Comparison of ENCODE assay signal across 11 cellular contexts in the genomic region with DNA sequence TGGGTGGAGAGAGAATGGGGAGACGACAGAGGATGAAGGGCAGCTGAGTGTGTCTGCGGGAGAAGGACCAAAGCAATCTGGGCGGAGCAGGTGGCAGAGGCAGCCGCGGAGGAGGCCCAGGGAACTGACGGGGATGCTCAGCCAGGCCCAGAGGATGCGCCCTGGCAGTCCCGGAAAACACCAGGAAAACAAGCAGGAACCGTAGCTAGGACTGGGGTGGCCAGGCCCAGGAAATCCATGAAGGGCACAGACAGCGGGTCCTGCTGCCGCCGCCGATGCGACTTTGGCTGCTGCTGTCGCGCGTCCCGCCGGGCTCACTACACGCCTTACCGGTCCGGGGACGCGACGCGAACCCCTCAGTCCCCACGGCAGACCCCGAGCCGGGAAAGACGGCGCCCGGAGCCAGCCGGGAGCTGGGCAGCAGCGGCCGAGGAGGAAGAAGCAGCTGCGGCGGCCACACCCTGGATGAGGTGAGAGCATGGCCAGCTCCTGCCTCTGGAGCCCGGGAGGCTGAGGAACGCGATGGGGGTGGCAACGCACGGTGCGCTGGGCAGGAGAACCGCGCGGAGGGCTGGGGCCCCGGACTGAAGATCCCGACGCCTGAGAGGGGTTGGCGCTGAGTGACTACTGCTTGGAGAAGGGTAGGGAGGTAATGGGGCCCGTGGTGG. TPM values are rescaled to one million over a fixed set of nuclear protein-coding genes. Genes with fewer than 3 reads are reported as not detected.
A peak's percentile ranks its signal among the peaks of the same experiment; 100 is the strongest.
DNase-seq lines count a peak whose midpoint lies in the region; ATAC-seq and TF ChIP-seq lines count a peak whose summit lies in the region.
"Not testable (repeated sequence)": the region's sequence is repeated elsewhere in the genome, so short reads cannot be mapped to it uniquely, and the experiment has no call there.
"Had no signal": no experiment of that assay in that cellular context is flagged by ENCODE, and none has a peak within 500 bp of the region (broad histone marks: within the 10 kb centered on the region; RNA-seq: fewer than 3 reads in every experiment).

No MANE protein-coding gene starts in this region.

- not testable (repeated sequence) for TF ChIP-seq CTCF in Panc1 (IDR thresholded peaks at IDR 0.05); heart left ventricle (IDR thresholded peaks at IDR 0.05); gastrocnemius medialis (IDR thresholded peaks at IDR 0.05 in 4 of 5, conservative IDR thresholded peaks at IDR 0.05 in 1 of 5)

- not testable (repeated sequence) for H3K27me3 Mint-ChIP-seq in activated CD8-positive, alpha-beta T cell treated with anti-CD3 and anti-CD28 coated beads, Interleukin-2, amount 10 ng/mL, durations not matched to agents 7 days and 5 days (ENCODE audit: low read depth); activated naive CD8-positive, alpha-beta T cell treated with anti-CD3 and anti-CD28 coated beads, Interleukin-2, amount 10 ng/mL, durations not matched to agents 7 days and 5 days; naive thymus-derived CD4-positive, alpha-beta T cell

- TF ChIP-seq POLR2A in heart left ventricle (IDR thresholded peaks at IDR 0.05); gastrocnemius medialis (IDR thresholded peaks at IDR 0.05): not testable (repeated sequence)

- not testable (repeated sequence) for DNase-seq in Panc1 (ENCODE audit: low read depth, low spot score); activated CD8-positive, alpha-beta T cell treated with anti-CD3 and anti-CD28 coated beads, Interleukin-2, amount 10 ng/mL, durations not matched to agents 7 days and 5 days; activated naive CD8-positive, alpha-beta T cell treated with anti-CD3 and anti-CD28 coated beads, Interleukin-2, amount 10 ng/mL, durations not matched to agents 7 days and 5 days; heart left ventricle; left lobe of liver (ENCODE audit: low spot score); naive thymus-derived CD4-positive, alpha-beta T cell; gastrocnemius medialis

- H3K27me3 ChIP-seq in Panc1 (ENCODE audit: control insufficient read depth, insufficient read depth, low read length); heart left ventricle; naive thymus-derived CD4-positive, alpha-beta T cell (ENCODE audit: control insufficient read depth in 2 of 2, insufficient read depth in 2 of 2, low read length in 2 of 2); gastrocnemius medialis: not testable (repeated sequence)

- POLR2A ChIA-PET in Panc1 (lab: Charles Lee); activated CD8-positive, alpha-beta T cell treated with anti-CD3 and anti-CD28 coated beads, Interleukin-2, amount 10 ng/mL, durations not matched to agents 7 days and 5 days (lab: Charles Lee); activated naive CD8-positive, alpha-beta T cell treated with anti-CD3 and anti-CD28 coated beads, Interleukin-2, amount 10 ng/mL, durations not matched to agents 7 days and 5 days (lab: Charles Lee); naive thymus-derived CD4-positive, alpha-beta T cell (lab: Charles Lee): not testable (repeated sequence)

- ATAC-seq in Panc1 (peak; percentile 85), heart left ventricle (peak in 3 of 4 donors; percentile 45 to 57 (median 56)), left lobe of liver (peak; percentile 25), gastrocnemius medialis (peak; percentile 39 to 51)
- peak; percentile 60 for ATAC-seq in activated CD8-positive, alpha-beta T cell treated with anti-CD3 and anti-CD28 coated beads, Interleukin-2, amount 10 ng/mL, durations not matched to agents 7 days and 5 days
- ATAC-seq in activated naive CD8-positive, alpha-beta T cell treated with anti-CD3 and anti-CD28 coated beads, Interleukin-2, amount 10 ng/mL, durations not matched to agents 7 days and 5 days (ENCODE audit: low read depth) = peak; percentile 36
- peak; percentile 31 for ATAC-seq in naive thymus-derived CD4-positive, alpha-beta T cell

- H3K9me3 Mint-ChIP-seq in activated CD8-positive, alpha-beta T cell treated with anti-CD3 and anti-CD28 coated beads, Interleukin-2, amount 10 ng/mL, durations not matched to agents 7 days and 5 days (ENCODE audit: insufficient read depth); activated naive CD8-positive, alpha-beta T cell treated with anti-CD3 and anti-CD28 coated beads, Interleukin-2, amount 10 ng/mL, durations not matched to agents 7 days and 5 days; naive thymus-derived CD4-positive, alpha-beta T cell: not testable (repeated sequence)

- not testable (repeated sequence) for BruUV-seq in Panc1 (replicated peaks; lab: Mats Ljungman, UMichigan)

- not testable (repeated sequence) for H3K4me1 Mint-ChIP-seq in activated CD8-positive, alpha-beta T cell treated with anti-CD3 and anti-CD28 coated beads, Interleukin-2, amount 10 ng/mL, durations not matched to agents 7 days and 5 days (ENCODE audit: low read depth); activated naive CD8-positive, alpha-beta T cell treated with anti-CD3 and anti-CD28 coated beads, Interleukin-2, amount 10 ng/mL, durations not matched to agents 7 days and 5 days; naive thymus-derived CD4-positive, alpha-beta T cell

- in situ Hi-C loops in Panc1 (cut with HindIII; ENCODE audit: low pct_unique_long_range_greater_than_20kb, low sequenced_read_pairs); gastrocnemius medialis (cut with MboI; ENCODE audit: low sequenced_read_pairs in 4 of 4): not testable (repeated sequence)

- not testable (repeated sequence) for H3K4me1 ChIP-seq in Panc1 (ENCODE audit: control insufficient read depth, insufficient read depth, low read length); heart left ventricle; naive thymus-derived CD4-positive, alpha-beta T cell (ENCODE audit: control insufficient read depth in 2 of 2, insufficient read depth in 2 of 2, low read length in 2 of 2); gastrocnemius medialis

- H3K9me3 ChIP-seq in Panc1 (ENCODE audit: control insufficient read depth, insufficient read depth, low read depth, low read length); heart left ventricle; naive thymus-derived CD4-positive, alpha-beta T cell (ENCODE audit: control insufficient read depth in 2 of 3, low read length in 3 of 3); gastrocnemius medialis: not testable (repeated sequence)

- not testable (repeated sequence) for H3K4me3 Mint-ChIP-seq in activated CD8-positive, alpha-beta T cell treated with anti-CD3 and anti-CD28 coated beads, Interleukin-2, amount 10 ng/mL, durations not matched to agents 7 days and 5 days; activated naive CD8-positive, alpha-beta T cell treated with anti-CD3 and anti-CD28 coated beads, Interleukin-2, amount 10 ng/mL, durations not matched to agents 7 days and 5 days; naive thymus-derived CD4-positive, alpha-beta T cell

- not testable (repeated sequence) for H3K27ac Mint-ChIP-seq in activated CD8-positive, alpha-beta T cell treated with anti-CD3 and anti-CD28 coated beads, Interleukin-2, amount 10 ng/mL, durations not matched to agents 7 days and 5 days; activated naive CD8-positive, alpha-beta T cell treated with anti-CD3 and anti-CD28 coated beads, Interleukin-2, amount 10 ng/mL, durations not matched to agents 7 days and 5 days; naive thymus-derived CD4-positive, alpha-beta T cell

- H3K36me3 Mint-ChIP-seq in activated CD8-positive, alpha-beta T cell treated with anti-CD3 and anti-CD28 coated beads, Interleukin-2, amount 10 ng/mL, durations not matched to agents 7 days and 5 days (ENCODE audit: low read depth); activated naive CD8-positive, alpha-beta T cell treated with anti-CD3 and anti-CD28 coated beads, Interleukin-2, amount 10 ng/mL, durations not matched to agents 7 days and 5 days; naive thymus-derived CD4-positive, alpha-beta T cell: not testable (repeated sequence)

- H3K4me3 ChIP-seq in Panc1 (ENCODE audit: low read depth in 2 of 2, low read length in 2 of 2); heart left ventricle; naive thymus-derived CD4-positive, alpha-beta T cell (ENCODE audit: low read length); gastrocnemius medialis: not testable (repeated sequence)

- intact Hi-C loops in Panc1 (cut with micrococcal nuclease; ENCODE audit: unreplicated experiment); heart left ventricle (cut with DNase I); naive thymus-derived CD4-positive, alpha-beta T cell (cut with micrococcal nuclease); gastrocnemius medialis (cut with DNase I; ENCODE audit: low total_unique reads): not testable (repeated sequence)

- not testable (repeated sequence) for H3K27ac ChIP-seq in Panc1 (ENCODE audit: low read length); heart left ventricle; naive thymus-derived CD4-positive, alpha-beta T cell (ENCODE audit: low read depth, low read length); gastrocnemius medialis

- no CpG with 5 or more reads among the region's 51 CpGs for WGBS in heart left ventricle, 4 donors

- not testable (repeated sequence) for H3K36me3 ChIP-seq in Panc1 (ENCODE audit: control insufficient read depth, insufficient read depth, low read length); heart left ventricle; naive thymus-derived CD4-positive, alpha-beta T cell (ENCODE audit: control insufficient read depth in 2 of 3, insufficient read depth in 3 of 3, low read length in 3 of 3); gastrocnemius medialis

- CTCF ChIA-PET in Panc1 (lab: Charles Lee); activated CD8-positive, alpha-beta T cell treated with anti-CD3 and anti-CD28 coated beads, Interleukin-2, amount 10 ng/mL, durations not matched to agents 7 days and 5 days (lab: Charles Lee); naive thymus-derived CD4-positive, alpha-beta T cell (lab: Charles Lee): not testable (repeated sequence)

RNA-seq across cellular contexts. Expression of a gene that starts 35.8 kb away (rescaled TPM):
- 13.6 TPM for total RNA-seq in Panc1 (2021; ENCODE audit: unreplicated experiment)
- 9.6 TPM for polyA plus RNA-seq in Panc1 (2012; ENCODE audit: insufficient read length)
- 10 to 100 TPM; 21.5 to 22.3 TPM for total RNA-seq in activated CD8-positive, alpha-beta T cell treated with anti-CD3 and anti-CD28 coated beads, Interleukin-2, amount 10 ng/mL, durations not matched to agents 7 days and 5 days
- total RNA-seq in activated naive CD8-positive, alpha-beta T cell treated with anti-CD3 and anti-CD28 coated beads, Interleukin-2, amount 10 ng/mL, durations not matched to agents 7 days and 5 days = 10 to 100 TPM; 43.3 to 49.8 TPM
- total RNA-seq in heart left ventricle = 1,000 to 10,000 TPM; 1,299 to 2,892 (median 2,435) TPM
- polyA plus RNA-seq in heart left ventricle = 100 to 1,000 TPM; 614 to 835 TPM
- total RNA-seq in left lobe of liver = 138 TPM
- total RNA-seq in naive thymus-derived CD4-positive, alpha-beta T cell = 10 to 100 TPM; 37.0 to 73.9 (median 44.6) TPM
- polyA plus RNA-seq in naive thymus-derived CD4-positive, alpha-beta T cell = 10 to 100 TPM; 14.5 to 29.0 TPM
- total RNA-seq in gastrocnemius medialis = 1,000 to 10,000 TPM in 3 of 4 donors, 100 to 1,000 TPM in 1; 630 to 1,712 (median 1,308) TPM

RNA-seq across cellular contexts. Expression of a gene that starts 59.8 kb away (rescaled TPM):
- total RNA-seq in Panc1 (2021; ENCODE audit: unreplicated experiment) (0.59 TPM), heart left ventricle (100 to 1,000 TPM in 2 of 9 donors, 1 to 10 TPM in 1, under 1 TPM in 2, not detected in 4; 0.50 to 267 (median 1.4) TPM), left lobe of liver (0.33 TPM), gastrocnemius medialis (100 to 1,000 TPM in 1 of 4 donors, 10 to 100 TPM in 2, 1 to 10 TPM in 1; 6.1 to 279 (median 22.6) TPM)
- not detected for polyA plus RNA-seq in Panc1 (2012; ENCODE audit: insufficient read length)
- total RNA-seq in activated CD8-positive, alpha-beta T cell treated with anti-CD3 and anti-CD28 coated beads, Interleukin-2, amount 10 ng/mL, durations not matched to agents 7 days and 5 days = not detected
- total RNA-seq in activated naive CD8-positive, alpha-beta T cell treated with anti-CD3 and anti-CD28 coated beads, Interleukin-2, amount 10 ng/mL, durations not matched to agents 7 days and 5 days = not detected
- polyA plus RNA-seq in heart left ventricle = 10 to 100 TPM in 1 of 2 donors, not detected in 1; 46.1 TPM
- under 1 TPM in 2 of 5 experiments, not detected in 3; 0.62 to 0.69 TPM for total RNA-seq in naive thymus-derived CD4-positive, alpha-beta T cell
- 10 to 100 TPM in 1 of 2 donors, 1 to 10 TPM in 1; 3.7 to 11.2 TPM for polyA plus RNA-seq in naive thymus-derived CD4-positive, alpha-beta T cell
- total RNA-seq: A673; Caco-2; CD8-positive, alpha-beta T cell; PC-9 had no signal

Comparison
In these comparisons a context has a peak if more than half of its experiments do, and no peak if none do; other contexts are left out.
1. ATAC-seq: peak in every context shown above with its lines; median percentile 85 in Panc1; 60 in activated CD8-positive, alpha-beta T cell treated with anti-CD3 and anti-CD28 coated beads, Interleukin-2, amount 10 ng/mL, durations not matched to agents 7 days and 5 days; 56 in heart left ventricle; 45 in gastrocnemius medialis; 36 in activated naive CD8-positive, alpha-beta T cell treated with anti-CD3 and anti-CD28 coated beads, Interleukin-2, amount 10 ng/mL, durations not matched to agents 7 days and 5 days; 31 in naive thymus-derived CD4-positive, alpha-beta T cell; 25 in left lobe of liver.